ENCODE assay signal across 1 cellular context in the genomic region with DNA sequence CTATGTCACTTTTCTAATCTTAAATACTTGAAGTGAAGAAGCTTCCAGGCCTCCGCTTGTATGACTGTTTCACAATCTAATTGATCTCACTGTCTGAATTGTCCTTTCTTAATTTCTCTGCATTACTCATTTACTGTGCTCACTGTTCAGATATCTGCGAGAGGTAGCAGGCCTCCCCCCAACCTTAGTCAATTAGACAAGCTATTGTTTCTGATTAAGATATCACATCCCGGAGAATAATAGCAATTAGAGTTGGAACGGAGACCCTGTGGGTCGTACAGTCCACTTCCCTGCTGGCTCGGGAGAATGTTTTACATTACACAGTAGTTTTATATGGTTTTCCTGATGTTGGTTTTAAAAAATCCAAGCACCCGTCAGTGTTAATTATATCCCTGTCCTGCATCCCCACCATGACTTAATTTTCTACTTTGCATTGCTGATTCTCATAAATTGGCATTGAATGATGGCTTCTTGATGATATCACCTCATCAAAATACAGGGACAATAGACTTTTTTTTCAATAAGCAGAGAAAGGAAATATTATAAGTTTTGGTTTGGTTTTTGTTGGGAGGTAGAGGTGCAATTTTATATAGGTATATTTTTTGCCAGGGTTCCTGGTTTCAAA.
A peak's percentile ranks its signal among the peaks of the same experiment; 100 is the strongest.
TF ChIP-seq lines count a peak whose summit lies in the region.

No MANE protein-coding gene starts in this region.

TF ChIP-seq in SK-N-SH, 30 proteins besides CTCF, POLR2A, EP300 and RAD21 (continued from another document):
- TF ChIP-seq ELF1 (IDR thresholded peaks at IDR 0.05) = no peak
- TF ChIP-seq TEAD4 (IDR thresholded peaks at IDR 0.05; ENCODE audit: borderline replicate concordance, insufficient read depth) = no peak
- TF ChIP-seq FOSL2 (IDR thresholded peaks at IDR 0.05; ENCODE audit: borderline replicate concordance, low read depth) = no peak
- no peak for TF ChIP-seq YY1 (IDR thresholded peaks at IDR 0.05; ENCODE audit: low read depth)
- TF ChIP-seq TCF12 (IDR thresholded peaks at IDR 0.05) = no peak
- no peak for TF ChIP-seq NFIC (IDR thresholded peaks at IDR 0.05; ENCODE audit: borderline replicate concordance)
- peak; percentile 82 for TF ChIP-seq GATA2 (CRISPR knock-in tag; IDR thresholded peaks at IDR 0.05)
